8 cellular contexts compared by ENCODE assay signal in the genomic region with DNA sequence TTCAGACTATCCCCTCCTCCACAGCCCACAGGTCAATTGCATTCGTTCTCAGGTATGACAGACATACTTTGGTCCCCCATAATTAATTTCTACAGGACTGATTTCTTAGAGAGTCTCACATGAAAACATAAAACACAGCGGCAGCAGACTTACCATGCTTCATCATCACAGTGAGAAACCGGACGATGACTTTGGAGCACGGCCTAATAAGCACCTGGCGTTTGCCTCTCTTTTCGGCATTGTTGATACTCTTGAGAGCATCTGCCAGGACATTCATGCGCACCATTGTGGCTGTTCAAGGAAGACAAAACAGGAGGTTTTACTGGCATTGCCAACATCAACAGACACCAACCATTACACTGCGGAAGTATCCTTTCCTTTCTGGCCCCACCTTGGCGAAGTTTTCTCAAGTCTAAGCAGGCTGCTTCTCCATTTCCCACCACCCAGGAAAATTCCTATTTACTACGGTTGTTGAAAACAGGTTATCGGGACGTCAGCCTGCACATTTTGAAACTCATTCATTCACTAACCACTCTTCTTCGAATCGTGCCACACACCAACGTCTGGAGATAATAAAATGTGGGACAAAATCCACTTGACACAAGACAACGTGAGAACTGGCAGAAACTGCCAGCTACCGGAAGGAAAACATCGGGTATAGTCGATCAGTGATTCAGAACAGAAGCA. TPM values are rescaled to one million over a fixed set of nuclear protein-coding genes. Genes with fewer than 3 reads are reported as not detected.
A peak's percentile ranks its signal among the peaks of the same experiment; 100 is the strongest.
DNase-seq lines count a peak whose midpoint lies in the region; ATAC-seq and TF ChIP-seq lines count a peak whose summit lies in the region.

No MANE protein-coding gene starts in this region.

- ATAC-seq in Right ventricle myocardium inferior = no peak
- no peak for ATAC-seq in HG02571 (IDR thresholded peaks at IDR 0.05; ENCODE audit: unreplicated experiment)

- no peak for TF ChIP-seq POLR2A in lower leg skin (IDR thresholded peaks at IDR 0.05)

- no peaks in the 10 kb centered on the region for H3K9me3 ChIP-seq in cardiac muscle cell (ENCODE audit: low read depth)
- no peaks in the 10 kb centered on the region for H3K9me3 ChIP-seq in ascending aorta

- H3K27ac ChIP-seq in cardiac muscle cell = peak overlapping the region; percentile 89
- H3K27ac ChIP-seq in ascending aorta = peak overlapping the region; percentile 62 to 79
- H3K27ac ChIP-seq in urinary bladder (ENCODE audit: low read depth) = no peak overlapping the region

- TF ChIP-seq CTCF in cardiac muscle cell (IDR thresholded peaks at IDR 0.05; ENCODE audit: low read depth, low read length) (no peak), ascending aorta (IDR thresholded peaks at IDR 0.05) (no peak), lower leg skin (IDR thresholded peaks at IDR 0.05) (no peak)

- no peaks in the 10 kb centered on the region for H3K27me3 ChIP-seq in cardiac muscle cell
- no peaks in the 10 kb centered on the region for H3K27me3 ChIP-seq in ascending aorta

- DNase-seq in cardiac muscle cell (ENCODE audit: low read depth in 1 of 2, low spot score in 1 of 2) = no peak
- DNase-seq in Right ventricle myocardium inferior (ENCODE audit: missing footprints) = no peak
- no peak for DNase-seq in ascending aorta (ENCODE audit: low spot score in 2 of 2)
- DNase-seq in lower leg skin (ENCODE audit: low spot score in 2 of 2) = no peak
- no peak for DNase-seq in MV-4-11 (lab: John Stamatoyannopoulos, UW)
- no peak for DNase-seq in inferior parietal cortex (ENCODE audit: extremely low spot score)

- H3K36me3 ChIP-seq in cardiac muscle cell (peaks cover 48% of the 10 kb centered on the region), ascending aorta (peaks cover 59 to 65% of the 10 kb centered on the region in 2 donors), urinary bladder (ENCODE audit: insufficient read depth) (peaks cover 4% of the 10 kb centered on the region)

- WGBS in lower leg skin, 2 donors = 8 to 18% methylated on average over 20 of the region's 20 CpGs
- WGBS in urinary bladder = 11% methylated on average over 20 of the region's 20 CpGs

- intact Hi-C loops in Right ventricle myocardium inferior (cut with DNase I) = no loop called here
- intact Hi-C loops in ascending aorta (cut with DNase I) = no loop called here
- intact Hi-C loops in lower leg skin (cut with DNase I; ENCODE audit: low total_unique reads) = no loop called here

- peaks cover 23% of the 10 kb centered on the region for H3K4me1 ChIP-seq in cardiac muscle cell (ENCODE audit: low read depth)
- peaks cover 6 to 24% of the 10 kb centered on the region in 2 donors for H3K4me1 ChIP-seq in ascending aorta
- H3K4me1 ChIP-seq in urinary bladder (ENCODE audit: insufficient read depth) = no peaks in the 10 kb centered on the region

- H3K4me3 ChIP-seq in cardiac muscle cell (peak overlapping the region; percentile 70), ascending aorta (peak overlapping the region; percentile 69 to 72), lower leg skin (ENCODE audit: low read depth, poor library complexity, severe bottlenecking) (peak overlapping the region; percentile 93), urinary bladder (ENCODE audit: low read depth, low read length) (peak overlapping the region; percentile 95)

RNA-seq across cellular contexts. Expression of a gene that starts 1.2 kb away (rescaled TPM):
- total RNA-seq in cardiac muscle cell = 1,850 and 2,098 TPM in 2 replicates
- polyA plus RNA-seq in cardiac muscle cell = 547 and 611 TPM in 2 replicates
- 750 TPM for total RNA-seq in Right ventricle myocardium inferior
- total RNA-seq in ascending aorta = 540 TPM
- 1,000 to 10,000 TPM; 1,497 to 2,701 (median 1,801) TPM for total RNA-seq in lower leg skin
- total RNA-seq in urinary bladder = 1,611 TPM
- 3,190 TPM for polyA plus RNA-seq in urinary bladder

RNA-seq across cellular contexts. Expression of a gene that starts 12.4 kb away (rescaled TPM):
- total RNA-seq in cardiac muscle cell (77.6 and 195 TPM in 2 replicates), Right ventricle myocardium inferior (27.2 TPM), ascending aorta (71.6 TPM), lower leg skin (100 to 1,000 TPM in 3 of 4 donors, 10 to 100 TPM in 1; 97.6 to 186 (median 124) TPM), urinary bladder (190 TPM)
- polyA plus RNA-seq in cardiac muscle cell (77.4 and 232 TPM in 2 replicates), urinary bladder (79.9 TPM)
